Comparison of ENCODE assay signal across 7 cellular contexts in the genomic region with DNA sequence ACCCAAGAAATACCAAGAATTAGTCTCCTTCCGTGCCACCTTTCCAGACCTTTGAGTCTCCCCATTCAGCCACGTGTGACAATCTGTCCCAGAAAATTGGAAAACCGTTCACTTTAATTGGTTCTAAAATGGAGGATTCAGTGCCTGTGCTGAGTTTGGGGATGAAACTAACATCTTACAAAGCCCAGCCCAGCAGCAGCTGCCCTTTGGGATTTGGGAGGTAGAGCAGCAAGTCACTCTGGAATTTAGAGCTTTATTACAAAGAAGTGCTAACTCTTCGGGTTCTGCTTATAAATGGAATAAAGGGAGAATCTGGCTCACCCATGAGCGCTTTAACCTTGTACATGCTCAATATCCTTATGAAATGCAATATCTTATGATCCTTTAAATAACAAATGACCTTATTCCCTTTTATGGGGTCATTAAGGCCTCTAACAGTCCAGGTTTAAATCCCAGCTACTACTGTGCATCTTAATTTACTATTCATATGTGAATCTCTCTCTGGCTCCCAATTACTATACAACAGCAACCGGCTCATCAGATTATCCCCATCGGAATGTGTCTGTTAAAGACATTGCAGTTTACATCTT.
"Had no signal": no experiment of that assay in that cellular context is flagged by ENCODE, and none has a peak within 500 bp of the region (broad histone marks: within the 10 kb centered on the region; RNA-seq: fewer than 3 reads in every experiment).

No MANE protein-coding gene starts in this region.

- H3K27ac ChIP-seq: HL-60, KMS-11 had no signal

- H3K4me3 ChIP-seq: K562 had no signal

- H3K9ac ChIP-seq: KMS-11 had no signal

- H3K27ac Mint-ChIP-seq: IgD-negative memory B cell had no signal

- H3K4me1 Mint-ChIP-seq: IgD-negative memory B cell had no signal

- H3K9me3 Mint-ChIP-seq: IgD-negative memory B cell had no signal

- H3K36me3 Mint-ChIP-seq: IgD-negative memory B cell had no signal

- DNase-seq: IMR-90, KBM-7, KG1 had no signal

- H3K4me2 ChIP-seq: KMS-11 had no signal

- H3K4me3 Mint-ChIP-seq: IgD-negative memory B cell had no signal
